9 cellular contexts compared by ENCODE assay signal in genomic region chr11:118565062-118565461, GRCh38. TPM values are rescaled to one million over a fixed set of nuclear protein-coding genes. Genes with fewer than 3 reads are reported as not detected.
A peak's percentile ranks its signal among the peaks of the same experiment; 100 is the strongest.
DNase-seq lines count a peak whose midpoint lies in the region; ATAC-seq and TF ChIP-seq lines count a peak whose summit lies in the region.
"Had no signal": no experiment of that assay in that cellular context is flagged by ENCODE, and none has a peak within 500 bp of the region (broad histone marks: within the 10 kb centered on the region; RNA-seq: fewer than 3 reads in every experiment).

No MANE protein-coding gene starts in this region.

- H3K4me1 Mint-ChIP-seq in CD4-positive, alpha-beta memory T cell = peaks cover 12 to 20% (median 17%) of the 10 kb centered on the region in 4 donors

- no peaks in the 10 kb centered on the region for H3K27me3 Mint-ChIP-seq in CD4-positive, alpha-beta memory T cell

- peaks cover 5% of the 10 kb centered on the region for H3K4me1 ChIP-seq in CD4-positive, alpha-beta memory T cell (ENCODE audit: insufficient read depth, low read length)
- H3K4me1 ChIP-seq in Peyer's patch = peaks cover 0 to 10% (median 0%) of the 10 kb centered on the region in 4 donors

- intact Hi-C loops in CD4-positive, alpha-beta memory T cell (cut with micrococcal nuclease) = loop anchor here (5.0 kb wide), 1 partner anchor 33 kb away; the partner anchor contains the start of gene TMEM25
- intact Hi-C loops in posterior vena cava (cut with DNase I) = loop anchor here in 1 of 2 donors (5.0 kb wide), 1 partner anchor 33 kb away; the partner anchor contains the start of gene TMEM25

- no peak for DNase-seq in CD4-positive, alpha-beta memory T cell
- DNase-seq in Peyer's patch (no peak), fibroblast of mammary gland (ENCODE audit: low read depth) (peak; percentile 56), posterior vena cava (ENCODE audit: low spot score) (peak; percentile 84), SHP77 treated with DMSO at 0.1 percent for 48 hours (lab: John Stamatoyannopoulos, UW) (no peak)

- H3K36me3 ChIP-seq in CD4-positive, alpha-beta memory T cell (ENCODE audit: insufficient read depth, low read length) = no peaks in the 10 kb centered on the region
- peaks cover 0 to under 1% (median 0%) of the 10 kb centered on the region in 3 donors for H3K36me3 ChIP-seq in Peyer's patch

- POLR2A ChIA-PET in CD4-positive, alpha-beta memory T cell (lab: Charles Lee; ENCODE audit: partially characterized antibody) = interaction anchor here (1.1 kb wide), 1 partner anchor 43 kb away, joined by 4 read pairs; no protein-coding TSS in a partner anchor

- no peak for TF ChIP-seq POLR2A in Peyer's patch (IDR thresholded peaks at IDR 0.05)

- peak overlapping the region; percentile 50 to 90 (median 70) for H3K4me3 Mint-ChIP-seq in CD4-positive, alpha-beta memory T cell

- H3K27me3 ChIP-seq in CD4-positive, alpha-beta memory T cell (ENCODE audit: insufficient read depth, low read length) = no peaks in the 10 kb centered on the region
- H3K27me3 ChIP-seq in Peyer's patch = no peaks in the 10 kb centered on the region

- H3K27ac Mint-ChIP-seq in CD4-positive, alpha-beta memory T cell = peak overlapping the region; percentile 54 to 92 (median 82)

- H3K9me3 ChIP-seq in CD4-positive, alpha-beta memory T cell (ENCODE audit: control insufficient read depth in 1 of 2, low read length in 2 of 2) = no peaks in the 10 kb centered on the region
- H3K9me3 ChIP-seq in Peyer's patch = no peaks in the 10 kb centered on the region

- no peak overlapping the region for H3K4me3 ChIP-seq in CD4-positive, alpha-beta memory T cell (ENCODE audit: low read length in 2 of 2)
- H3K4me3 ChIP-seq in Peyer's patch = peak overlapping the region; percentile 35 to 65 (median 50)
- peak overlapping the region; percentile 74 for H3K4me3 ChIP-seq in fibroblast of mammary gland (ENCODE audit: control insufficient read depth, low read depth, low read length)

- ATAC-seq in HG02970 (IDR thresholded peaks at IDR 0.05; ENCODE audit: low FRiP score, unreplicated experiment) (no peak), GM18511 (IDR thresholded peaks at IDR 0.05; ENCODE audit: unreplicated experiment) (no peak), HG02884 (IDR thresholded peaks at IDR 0.05; ENCODE audit: unreplicated experiment) (no peak)

- CTCF ChIA-PET in CD4-positive, alpha-beta memory T cell (lab: Charles Lee; ENCODE audit: partially characterized antibody) = no interaction called here

- H3K27ac ChIP-seq in CD4-positive, alpha-beta memory T cell (ENCODE audit: low read depth, low read length) = no peak overlapping the region
- peak overlapping the region in 3 of 4 donors; percentile 64 to 68 (median 67) for H3K27ac ChIP-seq in Peyer's patch

- no peak for TF ChIP-seq CTCF in Peyer's patch (IDR thresholded peaks at IDR 0.05)
- TF ChIP-seq CTCF in fibroblast of mammary gland (conservative IDR thresholded peaks at IDR 0.05; ENCODE audit: control insufficient read depth, insufficient read depth, low read depth, low read length) = no peak

- peaks cover 0 to 4% of the 10 kb centered on the region in 2 donors for H3K36me3 Mint-ChIP-seq in CD4-positive, alpha-beta memory T cell

- H3K9me3 Mint-ChIP-seq in CD4-positive, alpha-beta memory T cell = no peaks in the 10 kb centered on the region

RNA-seq across cellular contexts. Expression of gene IFT46, which starts 0.7 kb away (rescaled TPM):
- total RNA-seq in CD4-positive, alpha-beta memory T cell = 10 to 100 TPM; 12.1 to 14.9 TPM
- 1 to 10 TPM; 5.7 to 5.9 TPM for polyA plus RNA-seq in CD4-positive, alpha-beta memory T cell
- total RNA-seq in Peyer's patch (10 to 100 TPM; 12.5 to 32.2 (median 14.4) TPM), posterior vena cava (10 to 100 TPM; 15.9 TPM)

RNA-seq across cellular contexts. Expression of gene ARCN1, which starts 7.1 kb away (rescaled TPM):
- total RNA-seq in CD4-positive, alpha-beta memory T cell = 100 to 1,000 TPM; 133 to 134 TPM
- 100 to 1,000 TPM; 157 to 168 TPM for polyA plus RNA-seq in CD4-positive, alpha-beta memory T cell
- total RNA-seq in Peyer's patch (100 to 1,000 TPM in 2 of 4 donors, 10 to 100 TPM in 2; 54.5 to 116 (median 91.0) TPM), posterior vena cava (100 to 1,000 TPM; 148 to 176 TPM)

RNA-seq across cellular contexts. Expression of gene TMEM25, which starts 34.1 kb away (rescaled TPM):
- 10 to 100 TPM; 19.5 to 20.0 TPM for total RNA-seq in CD4-positive, alpha-beta memory T cell
- 10 to 100 TPM; 16.5 to 26.5 TPM for polyA plus RNA-seq in CD4-positive, alpha-beta memory T cell
- 100 to 1,000 TPM in 3 of 4 donors, 10 to 100 TPM in 1; 48.7 to 263 (median 204) TPM for total RNA-seq in Peyer's patch
- 10 to 100 TPM; 20.5 to 22.8 TPM for total RNA-seq in posterior vena cava

RNA-seq across cellular contexts. Expression of gene TTC36, which starts 37.8 kb away (rescaled TPM):
- total RNA-seq in CD4-positive, alpha-beta memory T cell = 1 to 10 TPM; 1.1 to 1.2 TPM
- polyA plus RNA-seq in CD4-positive, alpha-beta memory T cell = under 1 TPM; 0.39 to 0.49 TPM
- 10 to 100 TPM in 3 of 4 donors, 1 to 10 TPM in 1; 5.8 to 68.4 (median 37.5) TPM for total RNA-seq in Peyer's patch
- under 1 TPM in 1 of 2 donors, not detected in 1; 0.43 TPM for total RNA-seq in posterior vena cava
- total RNA-seq: bronchial epithelial cell had no signal

RNA-seq across cellular contexts. Expression of gene PHLDB1, which starts 42.4 kb away (rescaled TPM):
- total RNA-seq in CD4-positive, alpha-beta memory T cell = 1 to 10 TPM; 3.0 to 3.9 TPM
- 1 to 10 TPM in 1 of 2 donors, under 1 TPM in 1; 0.34 to 1.2 TPM for polyA plus RNA-seq in CD4-positive, alpha-beta memory T cell
- 100 to 1,000 TPM in 2 of 4 donors, 10 to 100 TPM in 2; 32.4 to 380 (median 93.8) TPM for total RNA-seq in Peyer's patch
- 100 to 1,000 TPM; 155 to 201 TPM for total RNA-seq in posterior vena cava

Comparison
In these comparisons a context has a peak if more than half of its experiments do, and no peak if none do; other contexts are left out.
1. DNase-seq: peak in fibroblast of mammary gland (single experiment) and posterior vena cava (single experiment); none in CD4-positive, alpha-beta memory T cell (0 of 5), Peyer's patch (0 of 3) and SHP77 treated with DMSO at 0.1 percent for 48 hours (single experiment).
2. H3K4me3 ChIP-seq: peak in Peyer's patch (4 of 4) and fibroblast of mammary gland (single experiment); none in CD4-positive, alpha-beta memory T cell (0 of 2).